In the genomic region with DNA sequence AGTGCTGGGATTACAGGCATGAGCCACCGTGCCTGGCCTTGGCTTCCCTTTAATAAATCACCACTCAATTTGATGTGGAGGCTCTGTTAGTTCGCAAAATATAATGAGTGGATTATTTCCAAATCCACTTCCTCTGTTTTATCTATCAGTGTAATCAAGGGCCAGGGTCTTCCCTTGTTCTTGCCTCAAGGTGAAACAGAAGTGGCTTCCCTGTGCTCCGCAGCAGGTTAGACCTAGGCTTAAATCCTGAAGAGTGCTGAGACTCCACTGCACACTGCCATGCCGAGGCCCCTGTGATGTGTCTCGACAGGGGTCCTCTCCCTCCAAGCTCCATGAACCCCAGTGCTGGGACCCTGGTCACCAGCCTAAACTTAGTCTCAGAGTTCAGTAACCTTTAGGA, we compare ENCODE assay signal across 22 cellular contexts.
"Had no signal": no experiment of that assay in that cellular context is flagged by ENCODE, and none has a peak within 500 bp of the region (broad histone marks: within the 10 kb centered on the region; RNA-seq: fewer than 3 reads in every experiment).

No MANE protein-coding gene starts in this region.

- H3K4me3 Mint-ChIP-seq: nephron; stimulated activated naive B cell treated with anti-CD40 and anti-IgM and Interleukin-4, amounts not matched to agents 10 μg/mL and 1 μg/mL and 100 μg/mL, for 72 hours; stimulated activated naive CD8-positive, alpha-beta T cell treated with anti-CD3 and anti-CD28 coated beads, Interleukin-15, amount 100 ng/mL, for 72 hours had no signal

- H3K79me2 ChIP-seq: parathyroid adenoma had no signal

- H3K27ac ChIP-seq: coronary artery, dorsolateral prefrontal cortex, heart left ventricle, parathyroid adenoma, sigmoid colon, skin epidermis, testis, tibial nerve had no signal

- H3K27ac Mint-ChIP-seq: naive B cell; nephron; stimulated activated naive B cell treated with anti-CD40 and anti-IgM and Interleukin-4, amounts not matched to agents 10 μg/mL and 1 μg/mL and 100 μg/mL, for 72 hours; stimulated activated naive CD8-positive, alpha-beta T cell treated with anti-CD3 and anti-CD28 coated beads, Interleukin-15, amount 100 ng/mL, for 72 hours had no signal

- H3K4me1 Mint-ChIP-seq: naive B cell; nephron; stimulated activated naive B cell treated with anti-CD40 and anti-IgM and Interleukin-4, amounts not matched to agents 10 μg/mL and 1 μg/mL and 100 μg/mL, for 72 hours had no signal

- H3K36me3 ChIP-seq: heart left ventricle, sigmoid colon, tibial nerve had no signal

- ATAC-seq: heart left ventricle; stimulated activated naive B cell treated with anti-CD40 and anti-IgM and Interleukin-4, amounts not matched to agents 10 μg/mL and 1 μg/mL and 100 μg/mL, for 72 hours; stimulated activated naive CD8-positive, alpha-beta T cell treated with anti-CD3 and anti-CD28 coated beads, Interleukin-15, amount 100 ng/mL, for 72 hours had no signal

- H3K4me3 ChIP-seq: coronary artery, dorsolateral prefrontal cortex, heart left ventricle, sigmoid colon, skin epidermis, testis, tibial nerve had no signal

- H3K27me3 ChIP-seq: dorsolateral prefrontal cortex, heart left ventricle, sigmoid colon, testis, tibial nerve had no signal

- H3K4me1 ChIP-seq: parathyroid adenoma, testis, tibial nerve had no signal

- H3K9me3 ChIP-seq: heart left ventricle, sigmoid colon, testis, tibial nerve had no signal

- H3K27me3 Mint-ChIP-seq: naive B cell; stimulated activated naive B cell treated with anti-CD40 and anti-IgM and Interleukin-4, amounts not matched to agents 10 μg/mL and 1 μg/mL and 100 μg/mL, for 72 hours; stimulated activated naive CD8-positive, alpha-beta T cell treated with anti-CD3 and anti-CD28 coated beads, Interleukin-15, amount 100 ng/mL, for 72 hours had no signal

- H2AFZ ChIP-seq: parathyroid adenoma had no signal

- FAIRE-seq: endometrium, islet of Langerhans had no signal

- H3K9me3 Mint-ChIP-seq: naive B cell; nephron; stimulated activated naive B cell treated with anti-CD40 and anti-IgM and Interleukin-4, amounts not matched to agents 10 μg/mL and 1 μg/mL and 100 μg/mL, for 72 hours; stimulated activated naive CD8-positive, alpha-beta T cell treated with anti-CD3 and anti-CD28 coated beads, Interleukin-15, amount 100 ng/mL, for 72 hours had no signal

- H3K36me3 Mint-ChIP-seq: naive B cell; stimulated activated naive B cell treated with anti-CD40 and anti-IgM and Interleukin-4, amounts not matched to agents 10 μg/mL and 1 μg/mL and 100 μg/mL, for 72 hours had no signal

- H3K9ac ChIP-seq: parathyroid adenoma had no signal

- DNase-seq: dorsolateral prefrontal cortex; effector CD8-positive, alpha-beta T cell; foreskin melanocyte; heart left ventricle; hypothalamus; kidney glomerular epithelial cell; mesendoderm; naive B cell; occipital lobe; sigmoid colon; stimulated activated CD4-positive, alpha-beta T cell treated with anti-CD3 and anti-CD28 coated beads, Interleukin-2, amount 100 ng/mL, for 24 hours; stimulated activated CD4-positive, alpha-beta T cell treated with anti-CD3 and anti-CD28 coated beads, Interleukin-4, amount 100 ng/mL, for 4 hours; stimulated activated naive B cell treated with anti-CD40 and anti-IgM and Interleukin-4, amounts not matched to agents 10 μg/mL and 1 μg/mL and 100 μg/mL, for 72 hours; stimulated activated naive CD8-positive, alpha-beta T cell treated with anti-CD3 and anti-CD28 coated beads, Interleukin-15, amount 100 ng/mL, for 72 hours; testis had no signal
